ENCODE assay signal across 8 cellular contexts in genomic region chr1:62530516-62531154, GRCh38.
DNase-seq lines count a peak whose midpoint lies in the region; ATAC-seq, FAIRE-seq and TF ChIP-seq lines count a peak whose summit lies in the region.

No MANE protein-coding gene starts in this region.

- FAIRE-seq in kidney (lab: Jason Lieb, UNC): no peak

- H3K27ac ChIP-seq in kidney (ENCODE audit: low read depth in 2 of 2, low read length in 2 of 2) (no peak overlapping the region), aorta (ENCODE audit: low read depth in 1 of 2, low read length in 2 of 2) (no peak overlapping the region)

- H3K36me3 ChIP-seq in kidney (ENCODE audit: control insufficient read depth in 1 of 2, insufficient read depth in 2 of 2, low read length in 2 of 2) (peaks cover 0 to 3% of the 10 kb centered on the region in 2 donors), aorta (ENCODE audit: control insufficient read depth in 1 of 2, insufficient read depth in 2 of 2, low read length in 1 of 2) (peaks cover 0 to 4% of the 10 kb centered on the region in 2 donors)

- DNase-seq in AG20443 (ENCODE audit: low spot score) (peak; percentile 42), HT-29 (ENCODE audit: low spot score) (peak; percentile 52), kidney (no peak), aorta (peak in 1 of 2 donors; percentile 80), NK-92 (lab: John Stamatoyannopoulos, UW; ENCODE audit: unreplicated experiment) (no peak)
- no peak for DNase-seq in activated effector memory CD4-positive, alpha-beta T cell treated with Interleukin-2 at 50 U/mL for 16 hours

- H3K9me3 Mint-ChIP-seq in brain: no peaks in the 10 kb centered on the region

- H3K4me3 Mint-ChIP-seq in brain: no peak overlapping the region

- H3K27ac Mint-ChIP-seq in brain: peak overlapping the region in 2 of 5 experiments; percentile 18 to 42

- H3K27me3 ChIP-seq in aorta (ENCODE audit: control insufficient read depth in 1 of 2, insufficient read depth in 2 of 2, low read length in 1 of 2): no peaks in the 10 kb centered on the region

- H3K4me3 ChIP-seq in kidney (ENCODE audit: low read length in 2 of 2) (no peak overlapping the region), aorta (ENCODE audit: low read length in 2 of 2) (no peak overlapping the region)

- H3K9ac ChIP-seq in kidney (ENCODE audit: low read length in 2 of 2): no peak overlapping the region

- H3K36me3 Mint-ChIP-seq in brain: peaks cover 50% of the 10 kb centered on the region

- H3K27me3 Mint-ChIP-seq in brain: no peaks in the 10 kb centered on the region

- WGBS in aorta, 2 donors: 33% methylated on average over 6 of the region's 6 CpGs

- H3K4me1 ChIP-seq in kidney (ENCODE audit: control insufficient read depth in 1 of 2, insufficient read depth in 1 of 2, low read depth in 1 of 2, low read length in 2 of 2) (no peaks in the 10 kb centered on the region), aorta (ENCODE audit: control insufficient read depth in 1 of 2, insufficient read depth in 2 of 2, low read length in 2 of 2) (no peaks in the 10 kb centered on the region)

- TF ChIP-seq CTCF in brain (conservative IDR thresholded peaks at IDR 0.05) (peak; percentile 62 to 77), kidney (IDR thresholded peaks at IDR 0.05; ENCODE audit: borderline replicate concordance, extremely low read depth, insufficient read depth) (peak; percentile 84)

- H3K9me3 ChIP-seq in kidney (ENCODE audit: control insufficient read depth in 1 of 2, low read length in 2 of 2) (no peaks in the 10 kb centered on the region), aorta (ENCODE audit: control insufficient read depth, low read length) (no peaks in the 10 kb centered on the region)

- no peaks in the 10 kb centered on the region for H3K4me1 Mint-ChIP-seq in brain

- ATAC-seq in aorta (ENCODE audit: low FRiP score) (peak; percentile 67), GM19351 (IDR thresholded peaks at IDR 0.05; ENCODE audit: unreplicated experiment) (no peak)

- intact Hi-C loops in kidney (cut with DNase I): no loop called here
- intact Hi-C loops in aorta (cut with DNase I): loop anchor here (2.0 kb wide), 1 partner anchor 216 kb away; no protein-coding TSS in a partner anchor

Comparison
In these comparisons a context has a peak if more than half of its experiments do, and no peak if none do; other contexts are left out.
1. DNase-seq: peak in AG20443 (single experiment) and HT-29 (single experiment); none in kidney (single experiment), NK-92 (single experiment) and activated effector memory CD4-positive, alpha-beta T cell treated with Interleukin-2 at 50 U/mL for 16 hours (single experiment).